In the genomic region with DNA sequence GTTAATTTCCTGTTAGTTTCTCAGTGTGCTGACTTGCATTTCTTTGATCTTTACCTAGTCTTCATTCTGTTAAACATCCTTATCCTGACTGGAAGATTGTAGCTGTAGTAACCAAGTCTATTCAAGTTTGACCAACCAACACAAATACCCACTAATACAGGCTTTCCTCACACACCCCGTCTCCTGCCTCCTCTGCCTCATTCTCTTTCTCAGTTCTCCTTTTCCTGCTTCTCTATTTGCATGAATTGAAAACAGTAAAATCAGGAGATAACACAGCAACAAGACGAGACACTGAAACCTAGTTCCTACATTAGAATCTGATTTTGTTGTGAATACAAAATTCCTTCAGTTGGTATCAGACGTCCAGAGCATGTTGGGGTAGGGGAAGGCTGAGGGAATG, we compare ENCODE assay signal across 23 cellular contexts.
DNase-seq lines count a peak whose midpoint lies in the region; ATAC-seq and TF ChIP-seq lines count a peak whose summit lies in the region.
"Had no signal": no experiment of that assay in that cellular context is flagged by ENCODE, and none has a peak within 500 bp of the region (broad histone marks: within the 10 kb centered on the region; RNA-seq: fewer than 3 reads in every experiment).

No MANE protein-coding gene starts in this region.

- H3K14ac ChIP-seq in mesenchymal stem cell (ENCODE audit: low read length in 2 of 2): no peak overlapping the region

- H3K27ac ChIP-seq in DND-41 (ENCODE audit: low read length): peak overlapping the region; percentile 64
- peak overlapping the region; percentile 82 for H3K27ac ChIP-seq in mesenchymal stem cell (ENCODE audit: low read length, poor library complexity, severe bottlenecking)
- no peak overlapping the region for H3K27ac ChIP-seq in coronary artery
- H3K27ac ChIP-seq: gastroesophageal sphincter had no signal

- H3K4me3 ChIP-seq in DND-41 (ENCODE audit: low read depth in 1 of 2, low read length in 2 of 2) (0 out of 4 replicates have a peak overlapping the region, but pooled peaks of 1 of the 2 experiments have one; percentile 30), mesenchymal stem cell (ENCODE audit: insufficient read depth in 1 of 2, low read depth in 1 of 2, low read length in 2 of 2) (no peak overlapping the region), coronary artery (no peak overlapping the region)
- H3K4me3 ChIP-seq: gastroesophageal sphincter, K562, MG63, mucosa of descending colon had no signal

- H3K4me2 ChIP-seq in DND-41 (ENCODE audit: insufficient read depth, low read length) (peak overlapping the region; percentile 56), mesenchymal stem cell (ENCODE audit: low read length, poor library complexity, severe bottlenecking) (no peak overlapping the region)

- WGBS in mesenchymal stem cell: 87% methylated on average over 3 of the region's 3 CpGs

- ATAC-seq in DND-41 (ENCODE audit: insufficient read depth, low read depth) (peak; percentile 47; the same call in 2 of the 3 replicates), HG02884 (IDR thresholded peaks at IDR 0.05; ENCODE audit: unreplicated experiment) (peak; percentile 61), GM21515 (IDR thresholded peaks at IDR 0.05; ENCODE audit: unreplicated experiment) (no peak)
- ATAC-seq: activated naive CD4-positive, alpha-beta T cell treated with anti-CD3 and anti-CD28 coated beads, Interleukin-2, amount 50 U/mL, for 72 hours; CD8-positive, alpha-beta T cell; gastroesophageal sphincter; K562; mucosa of descending colon; WTC11 had no signal

- H3K27me3 ChIP-seq in DND-41 (ENCODE audit: insufficient read depth, low read length, poor library complexity): no peaks in the 10 kb centered on the region
- H3K27me3 ChIP-seq in mesenchymal stem cell (ENCODE audit: control insufficient read depth in 1 of 2, insufficient read depth in 1 of 2, low read length in 2 of 2): no peaks in the 10 kb centered on the region
- H3K27me3 ChIP-seq: gastroesophageal sphincter, MG63 had no signal

- H4K20me1 ChIP-seq in DND-41 (ENCODE audit: insufficient read depth, low read length): no peaks in the 10 kb centered on the region

- H4K8ac ChIP-seq in mesenchymal stem cell (ENCODE audit: low read length): no peak overlapping the region

- peak overlapping the region; percentile 78 for H2AFZ ChIP-seq in DND-41 (ENCODE audit: low read depth, low read length)
- no peak overlapping the region for H2AFZ ChIP-seq in mesenchymal stem cell (ENCODE audit: low read depth, low read length)

- no peak overlapping the region for H2BK120ac ChIP-seq in mesenchymal stem cell (ENCODE audit: low read depth, low read length)

- no peak overlapping the region for H4K91ac ChIP-seq in mesenchymal stem cell (ENCODE audit: low read length)

- H2BK15ac ChIP-seq in mesenchymal stem cell (ENCODE audit: low read depth, poor library complexity, severe bottlenecking): no peak overlapping the region

- peak overlapping the region; percentile 34 for H3K9ac ChIP-seq in DND-41 (ENCODE audit: low read depth, low read length)
- no peak overlapping the region for H3K9ac ChIP-seq in mesenchymal stem cell (ENCODE audit: low read length)

- H3K4me1 ChIP-seq in DND-41 (ENCODE audit: insufficient read depth, low read length): peaks cover 41% of the 10 kb centered on the region
- peaks cover 2% of the 10 kb centered on the region for H3K4me1 ChIP-seq in mesenchymal stem cell (ENCODE audit: control insufficient read depth, insufficient read depth, low read depth, low read length)
- H3K4me1 ChIP-seq: gastroesophageal sphincter had no signal

- H3K79me2 ChIP-seq in DND-41 (ENCODE audit: insufficient read depth, low read length): no peaks in the 10 kb centered on the region

- H2AK5ac ChIP-seq in mesenchymal stem cell (ENCODE audit: low read length, severe bottlenecking): peak overlapping the region; percentile 92

- H3K36me3 ChIP-seq in DND-41 (ENCODE audit: insufficient read depth, low read length) (no peaks in the 10 kb centered on the region), mesenchymal stem cell (ENCODE audit: control insufficient read depth in 1 of 2, insufficient read depth in 2 of 2, low read depth in 1 of 2, low read length in 2 of 2) (no peaks in the 10 kb centered on the region)
- H3K36me3 ChIP-seq: gastroesophageal sphincter, MG63 had no signal

- no peak overlapping the region for H2BK5ac ChIP-seq in mesenchymal stem cell (ENCODE audit: low read depth, low read length, poor library complexity, severe bottlenecking)

- H2BK12ac ChIP-seq in mesenchymal stem cell (ENCODE audit: low read length in 2 of 2): no peak overlapping the region

- TF ChIP-seq CTCF in DND-41 (IDR thresholded peaks at IDR 0.05; ENCODE audit: borderline replicate concordance, extremely low read depth, low read length, poor library complexity, severe bottlenecking): no peak
- no peak for TF ChIP-seq CTCF in coronary artery (IDR thresholded peaks at IDR 0.05)

- DNase-seq in DND-41 (no peak), NOMO-1 treated with dmso at 0.1 percent for 144 hours (lab: John Stamatoyannopoulos, UW; ENCODE audit: unreplicated experiment) (peak; percentile 27), mesenchymal stem cell (no peak), mesenteric fat pad (ENCODE audit: low spot score) (no peak), coronary artery (ENCODE audit: low spot score) (no peak)
- no peak for DNase-seq in effector CD8-positive, alpha-beta T cell (lab: John Stamatoyannopoulos, UW)
- DNase-seq: activated CD4-positive, alpha-beta T cell treated with anti-CD3 and anti-CD28 coated beads, Interleukin-2, amount 50 U/mL, for 4 hours; anterior cingulate cortex; CD8-positive, alpha-beta T cell; DMS153; HCEC 1CT; islet precursor cell; MG63; mucosa of descending colon; NCI-H510A treated with DMSO at 0.1 percent for 48 hours; NK-92 treated with Interleukin-12 subunit alpha and Interleukin-12 subunit beta, amount 100 ng/mL, for 24 hours; T1000 had no signal

- H3K23ac ChIP-seq in mesenchymal stem cell (ENCODE audit: low read length in 2 of 2): no peak overlapping the region

- H3K9me3 ChIP-seq in DND-41 (ENCODE audit: insufficient read depth, low read length, severe bottlenecking) (peaks cover 6% of the 10 kb centered on the region), mesenchymal stem cell (ENCODE audit: control insufficient read depth, low read length) (no peaks in the 10 kb centered on the region)
- H3K9me3 ChIP-seq: gastroesophageal sphincter, MG63, mucosa of descending colon had no signal

- H3K79me1 ChIP-seq in mesenchymal stem cell (replicated peaks; ENCODE audit: low read length, poor library complexity, severe bottlenecking): no peaks in the 10 kb centered on the region

- H3K4ac ChIP-seq in mesenchymal stem cell (ENCODE audit: low read depth in 1 of 2, low read length in 2 of 2): no peak overlapping the region

- no peak overlapping the region for H3K18ac ChIP-seq in mesenchymal stem cell (ENCODE audit: low read depth in 1 of 2, low read length in 2 of 2)

Comparison
In these comparisons a context has a peak if more than half of its experiments do, and no peak if none do; other contexts are left out.
1. H3K27ac ChIP-seq: peak in DND-41 (single experiment) and mesenchymal stem cell (single experiment); none in coronary artery (0 of 2).